11 cellular contexts compared by ENCODE assay signal in genomic region chr1:39413902-39414528, GRCh38.
DNase-seq lines count a peak whose midpoint lies in the region; ATAC-seq, FAIRE-seq and TF ChIP-seq lines count a peak whose summit lies in the region.
"Had no signal": no experiment of that assay in that cellular context is flagged by ENCODE, and none has a peak within 500 bp of the region (broad histone marks: within the 10 kb centered on the region; RNA-seq: fewer than 3 reads in every experiment).

No MANE protein-coding gene starts in this region.

- H3K4me3 ChIP-seq in HFF-Myc (replicated peaks; ENCODE audit: low read depth, low read length) (peak overlapping the region; percentile 32), astrocyte (ENCODE audit: insufficient read depth, low read depth, low read length) (peak overlapping the region; percentile 59), kidney epithelial cell (ENCODE audit: low read depth, low read length) (peak overlapping the region; percentile 26)

- peak overlapping the region; percentile 90 for H3K4me2 ChIP-seq in astrocyte (ENCODE audit: low read length)

- H3K27me3 ChIP-seq in astrocyte (ENCODE audit: insufficient read depth, low read length) (no peaks in the 10 kb centered on the region), kidney epithelial cell (ENCODE audit: control insufficient read depth, insufficient read depth, low read length) (no peaks in the 10 kb centered on the region)

- H3K4me1 Mint-ChIP-seq in astrocyte (ENCODE audit: low read depth, unreplicated experiment) = peaks cover 73% of the 10 kb centered on the region
- peaks cover 37% of the 10 kb centered on the region for H3K4me1 Mint-ChIP-seq in stimulated activated effector memory CD8-positive, alpha-beta T cell treated with anti-CD3 and anti-CD28 coated beads, Interleukin-12 subunit alpha, Interleukin-12 subunit beta, amount 100 ng/mL, for 72 hours

- peaks cover 85% of the 10 kb centered on the region for H4K20me1 ChIP-seq in astrocyte (ENCODE audit: insufficient read depth, low read length)

- DNase-seq in HFF-Myc (ENCODE audit: extremely low read depth, low read depth) = no peak
- no peak for DNase-seq in astrocyte (ENCODE audit: low read depth)
- DNase-seq in kidney epithelial cell (ENCODE audit: low read depth) = no peak
- DNase-seq in stimulated activated effector memory CD8-positive, alpha-beta T cell treated with anti-CD3 and anti-CD28 coated beads, Interleukin-12 subunit alpha, Interleukin-12 subunit beta, amount 100 ng/mL, for 72 hours (ENCODE audit: low spot score in 2 of 2) = no peak
- DNase-seq in HK-2 (ENCODE audit: unreplicated experiment) = no peak
- no peak for DNase-seq in NCI-H510A (lab: John Stamatoyannopoulos, UW)
- DNase-seq in GM12891 (ENCODE audit: insufficient read length, low spot score) = no peak
- DNase-seq: DMS 273 treated with DMSO at 0.1 percent for 48 hours; NCI-H2171 treated with DMSO at 0.1 percent for 48 hours; stimulated activated naive CD4-positive, alpha-beta T cell; T-helper 9 cell had no signal

- H3K9ac ChIP-seq in astrocyte (ENCODE audit: low read length) = peak overlapping the region; percentile 61

- H3K27ac Mint-ChIP-seq in astrocyte (ENCODE audit: unreplicated experiment) = peak overlapping the region; percentile 22
- H3K27ac Mint-ChIP-seq in stimulated activated effector memory CD8-positive, alpha-beta T cell treated with anti-CD3 and anti-CD28 coated beads, Interleukin-12 subunit alpha, Interleukin-12 subunit beta, amount 100 ng/mL, for 72 hours = peak overlapping the region; percentile 34

- peak overlapping the region; percentile 5 for H3K27ac ChIP-seq in astrocyte (ENCODE audit: low read depth, low read length)

- H3K4me3 Mint-ChIP-seq in astrocyte (ENCODE audit: unreplicated experiment) = peak overlapping the region; percentile 72
- no peak overlapping the region for H3K4me3 Mint-ChIP-seq in stimulated activated effector memory CD8-positive, alpha-beta T cell treated with anti-CD3 and anti-CD28 coated beads, Interleukin-12 subunit alpha, Interleukin-12 subunit beta, amount 100 ng/mL, for 72 hours

- H3K79me2 ChIP-seq in astrocyte (ENCODE audit: insufficient read depth, low read length) = peaks cover 94% of the 10 kb centered on the region

- H3K9me3 Mint-ChIP-seq in astrocyte (ENCODE audit: unreplicated experiment) = no peaks in the 10 kb centered on the region
- no peaks in the 10 kb centered on the region for H3K9me3 Mint-ChIP-seq in stimulated activated effector memory CD8-positive, alpha-beta T cell treated with anti-CD3 and anti-CD28 coated beads, Interleukin-12 subunit alpha, Interleukin-12 subunit beta, amount 100 ng/mL, for 72 hours

- no peak overlapping the region for H2AFZ ChIP-seq in astrocyte (ENCODE audit: low read depth, low read length)

- no peak for FAIRE-seq in astrocyte (lab: Jason Lieb, UNC)
- FAIRE-seq in GM12891 (lab: Jason Lieb, UNC) = no peak

- H3K27me3 Mint-ChIP-seq in astrocyte (ENCODE audit: low read depth, unreplicated experiment) = no peaks in the 10 kb centered on the region

- no peaks in the 10 kb centered on the region for H3K9me3 ChIP-seq in astrocyte (ENCODE audit: insufficient read depth, low read depth, low read length)

- H3K36me3 ChIP-seq in astrocyte (ENCODE audit: insufficient read depth, low read length) (peaks cover 13% of the 10 kb centered on the region), kidney epithelial cell (ENCODE audit: control insufficient read depth, insufficient read depth, low read length) (peaks cover 3% of the 10 kb centered on the region)

- TF ChIP-seq POLR2A in GM12891 (IDR thresholded peaks at IDR 0.05; ENCODE audit: low read depth, low read length) = no peak

- peaks cover 12% of the 10 kb centered on the region for H3K36me3 Mint-ChIP-seq in astrocyte (ENCODE audit: low read depth, unreplicated experiment)
- H3K36me3 Mint-ChIP-seq in stimulated activated effector memory CD8-positive, alpha-beta T cell treated with anti-CD3 and anti-CD28 coated beads, Interleukin-12 subunit alpha, Interleukin-12 subunit beta, amount 100 ng/mL, for 72 hours = peaks cover 78% of the 10 kb centered on the region

- ATAC-seq in stimulated activated effector memory CD8-positive, alpha-beta T cell treated with anti-CD3 and anti-CD28 coated beads, Interleukin-12 subunit alpha, Interleukin-12 subunit beta, amount 100 ng/mL, for 72 hours = no peak

- TF ChIP-seq CTCF in HFF-Myc (IDR thresholded peaks at IDR 0.05; ENCODE audit: low read depth, low read length, missing control alignments) = no peak
- no peak for TF ChIP-seq CTCF in astrocyte (IDR thresholded peaks at IDR 0.05; ENCODE audit: insufficient read depth, low read depth, low read length)
- peak; percentile 6 for TF ChIP-seq CTCF in kidney epithelial cell (IDR thresholded peaks at IDR 0.05; ENCODE audit: insufficient read depth, low read length, poor library complexity, severe bottlenecking)

- H3K4me1 ChIP-seq in astrocyte (ENCODE audit: insufficient read depth, low read length) = peaks cover 62% of the 10 kb centered on the region

TF ChIP-seq in GM12891, 5 proteins besides CTCF, POLR2A, EP300 and RAD21:
- TF ChIP-seq TAF1 (IDR thresholded peaks at IDR 0.05; ENCODE audit: low read depth, low read length) = no peak
- no peak for TF ChIP-seq PAX5 (IDR thresholded peaks at IDR 0.05; ENCODE audit: insufficient read depth, low read length, severe bottlenecking)
- no peak for TF ChIP-seq POLR2AphosphoS5 (IDR thresholded peaks at IDR 0.05; ENCODE audit: low read depth, low read length)
